20 cellular contexts compared by ENCODE assay signal in the genomic region with DNA sequence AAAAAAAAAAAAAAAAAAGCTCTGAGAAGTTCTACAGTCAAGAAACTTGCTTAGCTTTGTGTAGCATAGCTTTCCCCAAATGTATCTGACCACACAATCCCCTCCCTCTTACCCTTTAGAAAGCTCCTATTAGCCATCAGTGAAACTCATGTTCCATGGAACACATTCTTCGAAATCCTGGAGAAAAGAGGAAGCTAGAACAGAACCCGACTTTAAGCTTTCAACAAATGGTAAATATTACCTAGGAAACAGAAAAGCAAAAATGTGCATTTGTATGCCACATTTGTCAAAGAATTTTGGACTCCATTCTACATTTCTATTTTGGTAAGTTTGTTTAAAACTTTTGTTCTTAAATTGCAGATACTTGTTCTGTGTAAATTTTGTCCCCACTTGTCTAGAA.
"Had no signal": no experiment of that assay in that cellular context is flagged by ENCODE, and none has a peak within 500 bp of the region (broad histone marks: within the 10 kb centered on the region; RNA-seq: fewer than 3 reads in every experiment).

No MANE protein-coding gene starts in this region.

- DNase-seq: cortex of kidney; effector memory CD4-positive, alpha-beta T cell; erythroblast; foreskin keratinocyte; kidney; left cardiac atrium; mammary epithelial cell; mucosa of descending colon; naive thymus-derived CD8-positive, alpha-beta T cell; psoas muscle; retina; right lobe of liver; stimulated activated CD4-positive, alpha-beta T cell treated with anti-CD3 and anti-CD28 coated beads, Interleukin-4, amount 100 ng/mL, for 1 hour; stimulated activated CD8-positive, alpha-beta memory T cell treated with anti-CD3 and anti-CD28 coated beads, Interleukin-4, amount 100 ng/mL, for 48 hours; tibial artery; upper lobe of left lung; uterus had no signal

- H3K36me3 Mint-ChIP-seq: naive thymus-derived CD8-positive, alpha-beta T cell; stimulated activated effector memory CD8-positive, alpha-beta T cell treated with anti-CD3 and anti-CD28 coated beads, Interleukin-12 subunit alpha, Interleukin-12 subunit beta, amount 100 ng/mL, for 72 hours had no signal

- H3K27me3 Mint-ChIP-seq: naive thymus-derived CD8-positive, alpha-beta T cell had no signal

- H3K9me3 ChIP-seq: neutrophil, psoas muscle, right lobe of liver, tibial artery, upper lobe of left lung, uterus had no signal

- H3K27ac Mint-ChIP-seq: stimulated activated naive CD8-positive, alpha-beta T cell treated with anti-CD3 and anti-CD28 coated beads, Interleukin-15, Interleukin-2, amounts not matched to agents 100 ng/mL and 50 ng/mL, for 24 hours had no signal

- H3K9me3 Mint-ChIP-seq: stimulated activated effector memory CD8-positive, alpha-beta T cell treated with anti-CD3 and anti-CD28 coated beads, Interleukin-12 subunit alpha, Interleukin-12 subunit beta, amount 100 ng/mL, for 72 hours; stimulated activated naive CD8-positive, alpha-beta T cell treated with anti-CD3 and anti-CD28 coated beads, Interleukin-15, Interleukin-2, amounts not matched to agents 100 ng/mL and 50 ng/mL, for 24 hours had no signal

- H3K27me3 ChIP-seq: foreskin keratinocyte, right lobe of liver, tibial artery, upper lobe of left lung, uterus had no signal

- H3K27ac ChIP-seq: foreskin keratinocyte, neutrophil, psoas muscle, right lobe of liver, tibial artery, upper lobe of left lung, uterus had no signal

- ATAC-seq: foreskin keratinocyte; mucosa of descending colon; psoas muscle; stimulated activated effector memory CD8-positive, alpha-beta T cell treated with anti-CD3 and anti-CD28 coated beads, Interleukin-12 subunit alpha, Interleukin-12 subunit beta, amount 100 ng/mL, for 72 hours had no signal

- H3K4me3 ChIP-seq: mucosa of descending colon, psoas muscle, right lobe of liver, tibial artery, upper lobe of left lung, uterus had no signal

- H3K4me1 ChIP-seq: foreskin keratinocyte, psoas muscle, right lobe of liver, upper lobe of left lung, uterus had no signal

- H3K4me3 Mint-ChIP-seq: stimulated activated effector memory CD8-positive, alpha-beta T cell treated with anti-CD3 and anti-CD28 coated beads, Interleukin-12 subunit alpha, Interleukin-12 subunit beta, amount 100 ng/mL, for 72 hours had no signal

- FAIRE-seq: kidney had no signal

- H3K36me3 ChIP-seq: neutrophil, right lobe of liver, tibial artery, upper lobe of left lung, uterus had no signal
